Comparison of ENCODE assay signal across 14 cellular contexts in the genomic region with DNA sequence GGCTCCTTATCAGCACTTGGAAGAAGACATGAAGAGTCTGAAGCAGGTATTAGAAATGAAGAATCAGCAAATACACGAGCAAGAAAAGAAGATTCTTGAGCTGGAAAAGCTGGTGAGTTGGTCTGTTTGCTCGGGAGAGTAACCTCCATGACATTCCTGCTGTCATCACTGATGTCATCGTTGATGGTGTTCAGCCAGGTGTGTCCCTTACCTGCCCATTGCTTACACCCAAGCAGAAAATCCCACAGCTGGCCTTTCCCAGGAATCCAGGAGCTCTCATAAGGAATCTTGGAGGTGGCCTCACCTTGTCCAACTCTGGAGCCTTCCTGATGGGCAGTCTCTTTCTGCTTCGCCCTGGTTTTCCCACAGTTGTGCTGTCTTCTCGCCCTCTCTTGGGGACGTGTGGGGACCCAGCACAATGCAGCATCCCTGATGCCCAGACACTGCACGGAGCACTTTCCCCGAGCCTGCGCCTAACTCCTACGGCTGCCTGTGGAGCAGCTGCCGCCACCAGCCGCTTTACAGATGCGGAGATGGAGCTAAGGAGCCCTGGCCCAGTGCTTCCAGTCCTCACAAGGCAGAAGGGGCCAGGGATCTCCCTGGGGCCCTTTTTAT.
A peak's percentile ranks its signal among the peaks of the same experiment; 100 is the strongest.
DNase-seq lines count a peak whose midpoint lies in the region; ATAC-seq, FAIRE-seq and TF ChIP-seq lines count a peak whose summit lies in the region.
"Had no signal": no experiment of that assay in that cellular context is flagged by ENCODE, and none has a peak within 500 bp of the region (broad histone marks: within the 10 kb centered on the region; RNA-seq: fewer than 3 reads in every experiment).

No MANE protein-coding gene starts in this region.

- no peak overlapping the region for H2BK120ac ChIP-seq in neuronal stem cell (ENCODE audit: low read depth, low read length)

- WGBS in HepG2 (ENCODE audit: low lambda C conversion rate) = 4% methylated on average over 9 of the region's 13 CpGs
- WGBS in right lobe of liver (ENCODE audit: insufficient coverage, low coverage, low lambda C conversion rate, missing lambda C conversion rate) = 60% methylated on average over 5 of the region's 13 CpGs
- WGBS in body of pancreas, 2 donors = 65 to 78% methylated on average over 11 to 13 of the region's 13 CpGs
- WGBS in neuronal stem cell (ENCODE audit: extremely low coverage in 2 of 2, insufficient read length in 2 of 2, insufficient replicate concordance in 1 of 2), 2 donors = no CpG with 5 or more reads among the region's 13 CpGs

- peak overlapping the region; percentile 11 for H2AK5ac ChIP-seq in neuronal stem cell (ENCODE audit: low read depth, low read length)

- no peak overlapping the region for H3K4ac ChIP-seq in neuronal stem cell (ENCODE audit: low read length)

- TF ChIP-seq POLR2A in HepG2 (IDR thresholded peaks at IDR 0.05; ENCODE audit: insufficient read depth in 1 of 2, low read depth in 2 of 2, low read length in 2 of 2) (no peak), right lobe of liver (IDR thresholded peaks at IDR 0.05) (no peak), body of pancreas (IDR thresholded peaks at IDR 0.05) (no peak), GM12892 (IDR thresholded peaks at IDR 0.05; ENCODE audit: low read depth, low read length) (no peak)

- TF ChIP-seq CTCF in HepG2 (CRISPR knock-in tag; IDR thresholded peaks at IDR 0.05) = no peak
- no peak for TF ChIP-seq CTCF in right lobe of liver (IDR thresholded peaks at IDR 0.05)
- TF ChIP-seq CTCF in body of pancreas (IDR thresholded peaks at IDR 0.05) = no peak

- H3K9me3 ChIP-seq in HepG2 (ENCODE audit: low read length) = no peaks in the 10 kb centered on the region
- H3K9me3 ChIP-seq in right lobe of liver = no peaks in the 10 kb centered on the region
- H3K9me3 ChIP-seq in body of pancreas = no peaks in the 10 kb centered on the region
- H3K9me3 ChIP-seq in neuronal stem cell (replicated peaks in 1 of 2; ENCODE audit: control insufficient read depth in 2 of 2, insufficient read depth in 1 of 2, low read depth in 1 of 2, low read length in 2 of 2) = no peaks in the 10 kb centered on the region
- H3K9me3 ChIP-seq: A549, BLaER1, Caco-2 had no signal

- no peak overlapping the region for H3K14ac ChIP-seq in neuronal stem cell (ENCODE audit: low read length)

- no peak overlapping the region for H4K91ac ChIP-seq in neuronal stem cell (ENCODE audit: low read depth, low read length, poor library complexity)

- H2AFZ ChIP-seq in HepG2 (ENCODE audit: low read length) (no peak overlapping the region), neuronal stem cell (ENCODE audit: low read length) (no peak overlapping the region)
- H2AFZ ChIP-seq: GM23248 had no signal

- H3K79me1 ChIP-seq in neuronal stem cell (ENCODE audit: low read depth, low read length) = no peaks in the 10 kb centered on the region

- H2BK15ac ChIP-seq in neuronal stem cell (ENCODE audit: low read length) = no peak overlapping the region

- H3K27ac ChIP-seq in HepG2 (ENCODE audit: extremely low read length, insufficient read depth, low read length) (no peak overlapping the region), right lobe of liver (no peak overlapping the region), body of pancreas (peak overlapping the region in 2 of 4 donors; percentile 15 to 85), neuronal stem cell (replicated peaks; ENCODE audit: low read length) (no peak overlapping the region)
- H3K27ac ChIP-seq: A549, BLaER1, GM23248 had no signal

- no peak for DNase-seq in HepG2 (ENCODE audit: low spot score)
- no peak for DNase-seq in right lobe of liver
- DNase-seq in body of pancreas = peak in 3 of 4 donors; percentile 35 to 56 (median 47)
- DNase-seq in neuronal stem cell (ENCODE audit: low spot score) = no peak
- DNase-seq in inferior parietal cortex (ENCODE audit: extremely low spot score) = no peak
- no peak for DNase-seq in GM12892 (ENCODE audit: insufficient read length)
- DNase-seq: Caco-2; CD8-positive, alpha-beta memory T cell; GM23248 had no signal

- H4K20me1 ChIP-seq in HepG2 (ENCODE audit: insufficient read depth, low read length) = no peaks in the 10 kb centered on the region
- H4K20me1 ChIP-seq: BLaER1 had no signal

- H4K8ac ChIP-seq in neuronal stem cell (ENCODE audit: low read depth, low read length) = no peak overlapping the region

- no peak overlapping the region for H3K4me2 ChIP-seq in HepG2 (ENCODE audit: low read depth, low read length)
- H3K4me2 ChIP-seq in neuronal stem cell (ENCODE audit: insufficient read depth, low read length, poor library complexity, severe bottlenecking) = no peak overlapping the region
- H3K4me2 ChIP-seq: A549, BLaER1 had no signal

- H3K18ac ChIP-seq in neuronal stem cell (ENCODE audit: low read length) = peak overlapping the region; percentile 67

- no peak for TF ChIP-seq RAD21 in HepG2 (CRISPR knock-in tag; IDR thresholded peaks at IDR 0.05)

- H2BK12ac ChIP-seq in neuronal stem cell (ENCODE audit: low read length) = no peak overlapping the region

- in situ Hi-C loops in HepG2 (cut with HindIII; ENCODE audit: extremely low pct_ligation_motif_present, low pct_unique_long_range_greater_than_20kb) = no loop called here

- H3K9ac ChIP-seq in HepG2 (ENCODE audit: insufficient read depth, low read depth, low read length) = no peak overlapping the region
- H3K9ac ChIP-seq in neuronal stem cell (ENCODE audit: low read depth, low read length, poor library complexity) = no peak overlapping the region
- H3K9ac ChIP-seq: BLaER1, GM23248 had no signal

- ATAC-seq in HepG2 (no peak), right lobe of liver (no peak), body of pancreas (peak; percentile 8), HG03039 (IDR thresholded peaks at IDR 0.05; ENCODE audit: unreplicated experiment) (no peak)
- ATAC-seq: A549, HCT116 had no signal

- FAIRE-seq in HepG2 (lab: Jason Lieb, UNC) (no peak), GM12892 (lab: Jason Lieb, UNC) (no peak)
- FAIRE-seq: A549, H54 had no signal

- intact Hi-C loops in HepG2 (cut with micrococcal nuclease; ENCODE audit: unreplicated experiment) = no loop called here
- intact Hi-C loops in right lobe of liver (cut with DNase I) = no loop called here
- intact Hi-C loops in body of pancreas (cut with DNase I) = no loop called here

- no peak overlapping the region for H3K23ac ChIP-seq in neuronal stem cell (ENCODE audit: low read depth, low read length, poor library complexity)

- CTCF ChIA-PET in HepG2 (lab: Yijun Ruan, JAX; ENCODE audit: low intra/inter-chr PET ratio, low total read pairs) = no interaction called here

- BruUV-seq in HepG2 (replicated peaks; lab: Mats Ljungman, UMichigan) = no TSS peak

- POLR2A ChIA-PET in HepG2 (lab: Yijun Ruan, JAX) = no interaction called here

- H3K79me2 ChIP-seq in HepG2 (ENCODE audit: insufficient read depth, low read length) = no peaks in the 10 kb centered on the region

- H3K27me3 ChIP-seq in HepG2 (ENCODE audit: control insufficient read depth in 1 of 2, insufficient read depth in 2 of 2, low read length in 2 of 2) (peaks cover 11 to 46% of the 10 kb centered on the region in 2 experiments; a peak in 4 of 5 replicates), right lobe of liver (no peaks in the 10 kb centered on the region), body of pancreas (no peaks in the 10 kb centered on the region), neuronal stem cell (ENCODE audit: control insufficient read depth in 3 of 3, insufficient read depth in 3 of 3, low read depth in 1 of 3, low read length in 3 of 3) (peaks cover 0 to 5% (median 0%) of the 10 kb centered on the region in 3 experiments)
- H3K27me3 ChIP-seq: BLaER1 had no signal

- TF ChIP-seq EP300 in HepG2 (IDR thresholded peaks at IDR 0.05; ENCODE audit: low read depth in 2 of 2, low read length in 2 of 2) (no peak), HepG2 (CRISPR knock-in tag; IDR thresholded peaks at IDR 0.05; ENCODE audit: borderline replicate concordance) (no peak)

- H2BK5ac ChIP-seq in neuronal stem cell (ENCODE audit: low read length) = peak overlapping the region; percentile 8

- H3K36me3 ChIP-seq in HepG2 (replicated peaks in 1 of 2; ENCODE audit: control insufficient read depth in 1 of 2, insufficient read depth in 2 of 2, low read length in 2 of 2) = no peaks in the 10 kb centered on the region
- H3K36me3 ChIP-seq in right lobe of liver = no peaks in the 10 kb centered on the region
- no peaks in the 10 kb centered on the region for H3K36me3 ChIP-seq in body of pancreas (replicated peaks in 1 of 2; ENCODE audit: insufficient read depth in 1 of 2, low read depth in 2 of 2)
- H3K36me3 ChIP-seq in neuronal stem cell (replicated peaks in 1 of 2; ENCODE audit: control insufficient read depth in 2 of 2, insufficient read depth in 2 of 2, low read length in 2 of 2) = no peaks in the 10 kb centered on the region
- H3K36me3 ChIP-seq: BLaER1 had no signal

- no peak overlapping the region for H3K4me3 ChIP-seq in HepG2 (replicated peaks in 1 of 3; ENCODE audit: insufficient read depth in 1 of 3, low read depth in 2 of 3, low read length in 3 of 3)
- no peak overlapping the region for H3K4me3 ChIP-seq in right lobe of liver
- no peak overlapping the region for H3K4me3 ChIP-seq in body of pancreas
- H3K4me3 ChIP-seq in neuronal stem cell (ENCODE audit: low read length in 2 of 2) = no peak overlapping the region
- H3K4me3 ChIP-seq: A549, BLaER1, GM23248 had no signal

- peaks cover 10% of the 10 kb centered on the region; the same call in 1 of the 2 replicates for H3K4me1 ChIP-seq in HepG2 (ENCODE audit: insufficient read depth, low read length)
- H3K4me1 ChIP-seq in right lobe of liver = no peaks in the 10 kb centered on the region
- H3K4me1 ChIP-seq in body of pancreas = peaks cover 36% of the 10 kb centered on the region
- peaks cover 11% of the 10 kb centered on the region in 2 donors for H3K4me1 ChIP-seq in neuronal stem cell (ENCODE audit: control insufficient read depth in 2 of 2, insufficient read depth in 1 of 2, low read depth in 1 of 2, low read length in 2 of 2)
- H3K4me1 ChIP-seq: A549, Caco-2 had no signal

TF ChIP-seq in HepG2, 621 proteins besides CTCF, POLR2A, EP300 and RAD21 (continues in another document):
- TF ChIP-seq ZNF224 (CRISPR knock-in tag; IDR thresholded peaks at IDR 0.05) (no peak), SSRP1 (CRISPR knock-in tag; IDR thresholded peaks at IDR 0.05) (no peak), ZNF530 (CRISPR knock-in tag; IDR thresholded peaks at IDR 0.05; ENCODE audit: low read depth) (no peak), ZNF597 (CRISPR knock-in tag; IDR thresholded peaks at IDR 0.05) (no peak), ZNF343 (CRISPR knock-in tag; IDR thresholded peaks at IDR 0.05) (no peak)

Comparison
In these comparisons a context has a peak if more than half of its experiments do, and no peak if none do; other contexts are left out.
1. DNase-seq: peak in body of pancreas (3 of 4); none in HepG2 (single experiment), right lobe of liver (0 of 3), neuronal stem cell (single experiment), inferior parietal cortex (single experiment) and GM12892 (single experiment).